Comparison of ENCODE assay signal across 10 cellular contexts in genomic region chr11:12249590-12250260, GRCh38.
A peak's percentile ranks its signal among the peaks of the same experiment; 100 is the strongest.
DNase-seq lines count a peak whose midpoint lies in the region; ATAC-seq and TF ChIP-seq lines count a peak whose summit lies in the region.
"Had no signal": no experiment of that assay in that cellular context is flagged by ENCODE, and none has a peak within 500 bp of the region (broad histone marks: within the 10 kb centered on the region; RNA-seq: fewer than 3 reads in every experiment).

No MANE protein-coding gene starts in this region.

- no peaks in the 10 kb centered on the region for H3K27me3 ChIP-seq in mucosa of rectum (ENCODE audit: control insufficient read depth in 2 of 2, insufficient read depth in 2 of 2, low read length in 2 of 2)
- H3K27me3 ChIP-seq: dorsolateral prefrontal cortex had no signal

- peak overlapping the region; percentile 55 to 74 for H3K27ac ChIP-seq in mucosa of rectum (ENCODE audit: low read depth in 2 of 2, low read length in 2 of 2)

- peaks cover 31 to 40% of the 10 kb centered on the region in 2 donors for H3K36me3 ChIP-seq in mucosa of rectum (ENCODE audit: control insufficient read depth in 2 of 2, insufficient read depth in 2 of 2, low read length in 2 of 2)

- TF ChIP-seq CTCF in GM10248 (IDR thresholded peaks at IDR 0.05; ENCODE audit: control extremely low read depth, extremely low read depth, low read depth, missing control alignments), result no peak

- ATAC-seq in HG02759 (IDR thresholded peaks at IDR 0.05; ENCODE audit: unreplicated experiment) (no peak), GM21528 (IDR thresholded peaks at IDR 0.05; ENCODE audit: low FRiP score, unreplicated experiment) (no peak)

- no peak overlapping the region for H3K4me3 ChIP-seq in mucosa of rectum (ENCODE audit: low read length in 2 of 2)
- H3K4me3 ChIP-seq: dorsolateral prefrontal cortex had no signal

- DNase-seq in DMS 273 treated with DMSO at 0.1 percent for 48 hours (lab: John Stamatoyannopoulos, UW) (peak; percentile 48), NCI-H2029 (lab: John Stamatoyannopoulos, UW) (peak; percentile 97), SHP77 treated with DMSO at 0.1 percent for 48 hours (lab: John Stamatoyannopoulos, UW) (peak; percentile 67), GM10248 (ENCODE audit: extremely low spot score) (no peak), UCSD-AML1 (lab: John Stamatoyannopoulos, UW; ENCODE audit: unreplicated experiment) (no peak)
- DNase-seq: activated effector memory CD4-positive, alpha-beta T cell treated with Interleukin-2 at 50 U/mL for 16 hours had no signal

- peaks cover 26 to 44% of the 10 kb centered on the region in 2 donors for H3K4me1 ChIP-seq in mucosa of rectum (ENCODE audit: control insufficient read depth in 2 of 2, insufficient read depth in 2 of 2, low read length in 2 of 2)

- H3K9ac ChIP-seq in mucosa of rectum (ENCODE audit: low read depth in 1 of 2, low read length in 2 of 2), result peak overlapping the region in 1 of 2 donors; percentile 7

- POLR2A ChIA-PET in GM10248 (lab: Yijun Ruan, JAX), result no interaction called here

- no peaks in the 10 kb centered on the region for H3K9me3 ChIP-seq in mucosa of rectum (ENCODE audit: control insufficient read depth in 2 of 2, low read length in 2 of 2)

- CTCF ChIA-PET in GM10248 (lab: Yijun Ruan, JAX), result interaction anchor here (2.2 to 4.8 kb wide), 2 partner anchors 10 to 14 kb away, joined by 9 to 26 read pairs; no protein-coding TSS in a partner anchor

Comparison
In these comparisons a context has a peak if more than half of its experiments do, and no peak if none do; other contexts are left out.
1. DNase-seq: peak in DMS 273 treated with DMSO at 0.1 percent for 48 hours (single experiment), NCI-H2029 (single experiment) and SHP77 treated with DMSO at 0.1 percent for 48 hours (single experiment); none in GM10248 (single experiment) and UCSD-AML1 (single experiment).